12 cellular contexts compared by ENCODE assay signal in the genomic region with DNA sequence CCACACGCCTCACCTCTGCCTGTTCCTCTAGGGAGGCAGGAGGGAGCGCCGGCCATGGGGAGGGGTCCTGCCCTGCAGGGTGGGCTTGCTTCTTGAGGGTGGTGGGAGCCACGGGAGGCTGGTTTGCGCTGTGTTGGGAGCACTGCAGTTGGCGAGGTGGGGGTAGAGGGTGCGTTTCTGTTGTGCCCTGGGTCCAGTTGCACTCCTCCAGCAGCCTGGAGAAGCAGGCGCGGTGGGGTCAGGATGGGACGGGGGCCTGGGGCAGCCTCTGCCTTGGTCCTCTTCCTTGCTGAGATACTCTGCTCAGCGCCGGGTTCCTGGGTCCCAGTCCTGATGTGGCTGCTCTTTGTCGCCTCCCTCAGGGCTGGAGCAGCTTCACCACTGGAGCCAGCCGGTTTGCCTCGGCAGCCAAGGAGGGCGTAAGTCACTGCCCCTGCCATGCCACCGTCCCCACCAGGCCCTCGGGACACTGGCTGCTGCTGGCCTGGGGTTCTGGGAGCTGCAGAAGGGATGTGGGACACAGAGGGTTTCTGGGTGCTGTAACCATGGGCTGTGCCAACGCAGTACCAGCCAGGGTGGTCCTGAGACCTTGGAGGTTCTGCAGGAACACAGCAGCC. TPM values are rescaled to one million over a fixed set of nuclear protein-coding genes. Genes with fewer than 3 reads are reported as not detected.
DNase-seq lines count a peak whose midpoint lies in the region; ATAC-seq and TF ChIP-seq lines count a peak whose summit lies in the region.
"Had no signal": no experiment of that assay in that cellular context is flagged by ENCODE, and none has a peak within 500 bp of the region (broad histone marks: within the 10 kb centered on the region; RNA-seq: fewer than 3 reads in every experiment).

No MANE protein-coding gene starts in this region.

- H3K27ac Mint-ChIP-seq in stimulated activated memory B cell treated with anti-CD40 and anti-IgM and Interleukin-4, amounts not matched to agents 10 μg/mL and 1 μg/mL and 100 μg/mL, for 72 hours, result no peak overlapping the region
- H3K27ac Mint-ChIP-seq: activated CD4-positive, alpha-beta memory T cell treated with anti-CD3 and anti-CD28 coated beads, Interleukin-2, amount 10 ng/mL, durations not matched to agents 7 days and 5 days had no signal

- no peaks in the 10 kb centered on the region for H4K20me1 ChIP-seq in GM23248 (ENCODE audit: insufficient read depth)

- H3K4me3 Mint-ChIP-seq in stimulated activated memory B cell treated with anti-CD40 and anti-IgM and Interleukin-4, amounts not matched to agents 10 μg/mL and 1 μg/mL and 100 μg/mL, for 72 hours, result no peak overlapping the region
- H3K4me3 Mint-ChIP-seq: activated CD4-positive, alpha-beta memory T cell treated with anti-CD3 and anti-CD28 coated beads, Interleukin-2, amount 10 ng/mL, durations not matched to agents 7 days and 5 days had no signal

- H3K4me1 ChIP-seq in BE2C (no peaks in the 10 kb centered on the region), GM23248 (ENCODE audit: insufficient read depth) (no peaks in the 10 kb centered on the region)

- no peaks in the 10 kb centered on the region for H3K9me2 ChIP-seq in GM23248 (ENCODE audit: insufficient read depth)

- H2AFZ ChIP-seq in GM23248, result no peak overlapping the region

- DNase-seq in BE2C (peak; percentile 63), GM23248 (peak; percentile 52), iPS-NIHi11 (ENCODE audit: low spot score) (peak; percentile 86), T-helper 1 cell (no peak)
- DNase-seq: activated CD4-positive, alpha-beta memory T cell treated with anti-CD3 and anti-CD28 coated beads, Interleukin-2, amount 10 ng/mL, durations not matched to agents 7 days and 5 days; GF-D8 had no signal

- H3K9ac ChIP-seq in GM23248, result no peak overlapping the region

- H3K36me3 Mint-ChIP-seq in stimulated activated memory B cell treated with anti-CD40 and anti-IgM and Interleukin-4, amounts not matched to agents 10 μg/mL and 1 μg/mL and 100 μg/mL, for 72 hours, result peaks cover 33% of the 10 kb centered on the region

- in situ Hi-C loops in GM23248 (cut with MboI), result no loop called here

- H3K4me1 Mint-ChIP-seq in stimulated activated memory B cell treated with anti-CD40 and anti-IgM and Interleukin-4, amounts not matched to agents 10 μg/mL and 1 μg/mL and 100 μg/mL, for 72 hours, result peaks cover 3% of the 10 kb centered on the region

- H3K27me3 ChIP-seq in BE2C, result no peaks in the 10 kb centered on the region
- H3K27me3 ChIP-seq in GM23248 (replicated peaks; ENCODE audit: insufficient read depth), result no peaks in the 10 kb centered on the region

- no peaks in the 10 kb centered on the region for H3F3A ChIP-seq in GM23248 (ENCODE audit: insufficient read depth)

- H3K9me3 ChIP-seq in BE2C, result no peaks in the 10 kb centered on the region
- no peaks in the 10 kb centered on the region for H3K9me3 ChIP-seq in GM23248 (ENCODE audit: low read depth)

- H3K27ac ChIP-seq in GM23248, result no peak overlapping the region

- 65 to 69% methylated on average over 12 to 19 of the region's 19 CpGs for WGBS in GM23248 (ENCODE audit: low coverage in 1 of 2, low lambda C conversion rate in 2 of 2, missing lambda C conversion rate in 2 of 2), 2 experiments

- H3K79me2 ChIP-seq in GM23248 (ENCODE audit: insufficient read depth), result peaks cover 57% of the 10 kb centered on the region

- TF ChIP-seq CTCF in BE2C (IDR thresholded peaks at IDR 0.05; ENCODE audit: low read depth, low read length), result peak; percentile 61

- H3K36me3 ChIP-seq in BE2C (peaks cover 59% of the 10 kb centered on the region), GM23248 (ENCODE audit: low read depth) (peaks cover 28% of the 10 kb centered on the region; the same call in 1 of the 2 replicates)

- H3K4me2 ChIP-seq in GM23248 (ENCODE audit: unreplicated experiment), result no peak overlapping the region

- H3K9me3 Mint-ChIP-seq in stimulated activated memory B cell treated with anti-CD40 and anti-IgM and Interleukin-4, amounts not matched to agents 10 μg/mL and 1 μg/mL and 100 μg/mL, for 72 hours, result no peaks in the 10 kb centered on the region
- H3K9me3 Mint-ChIP-seq: activated CD4-positive, alpha-beta memory T cell treated with anti-CD3 and anti-CD28 coated beads, Interleukin-2, amount 10 ng/mL, durations not matched to agents 7 days and 5 days had no signal

- ATAC-seq in SK-N-SH treated with all-trans-retinoic acid at 6 μM for 48 hours (peak; percentile 54), HG03442 (IDR thresholded peaks at IDR 0.05; ENCODE audit: unreplicated experiment) (no peak), GM18873 (IDR thresholded peaks at IDR 0.05; ENCODE audit: low FRiP score, unreplicated experiment) (no peak)
- no peak for ATAC-seq in stimulated activated memory B cell treated with anti-CD40 and anti-IgM and Interleukin-4, amounts not matched to agents 10 μg/mL and 1 μg/mL and 100 μg/mL, for 72 hours

- H3K4me3 ChIP-seq in BE2C (ENCODE audit: low read depth, low read length) (no peak overlapping the region), GM23248 (no peak overlapping the region)

- H3K27me3 Mint-ChIP-seq in stimulated activated memory B cell treated with anti-CD40 and anti-IgM and Interleukin-4, amounts not matched to agents 10 μg/mL and 1 μg/mL and 100 μg/mL, for 72 hours, result no peaks in the 10 kb centered on the region
- H3K27me3 Mint-ChIP-seq: activated CD4-positive, alpha-beta memory T cell treated with anti-CD3 and anti-CD28 coated beads, Interleukin-2, amount 10 ng/mL, durations not matched to agents 7 days and 5 days had no signal

TF ChIP-seq in SK-N-SH treated with all-trans-retinoic acid at 6 μM for 48 hours, 23 proteins besides CTCF, POLR2A, EP300 and RAD21 (continues in another document):
- no peak for TF ChIP-seq OSR1 (CRISPR knock-in tag; IDR thresholded peaks at IDR 0.05)
- TF ChIP-seq, protein P1, sequence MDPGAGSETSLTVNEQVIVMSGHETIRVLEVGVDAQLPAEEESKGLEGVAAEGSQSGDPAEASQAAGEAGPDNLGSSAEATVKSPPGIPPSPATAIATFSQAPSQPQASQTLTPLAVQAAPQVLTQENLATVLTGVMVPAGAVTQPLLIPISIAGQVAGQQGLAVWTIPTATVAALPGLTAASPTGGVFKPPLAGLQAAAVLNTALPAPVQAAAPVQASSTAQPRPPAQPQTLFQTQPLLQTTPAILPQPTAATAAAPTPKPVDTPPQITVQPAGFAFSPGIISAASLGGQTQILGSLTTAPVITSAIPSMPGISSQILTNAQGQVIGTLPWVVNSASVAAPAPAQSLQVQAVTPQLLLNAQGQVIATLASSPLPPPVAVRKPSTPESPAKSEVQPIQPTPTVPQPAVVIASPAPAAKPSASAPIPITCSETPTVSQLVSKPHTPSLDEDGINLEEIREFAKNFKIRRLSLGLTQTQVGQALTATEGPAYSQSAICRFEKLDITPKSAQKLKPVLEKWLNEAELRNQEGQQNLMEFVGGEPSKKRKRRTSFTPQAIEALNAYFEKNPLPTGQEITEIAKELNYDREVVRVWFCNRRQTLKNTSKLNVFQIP (CRISPR knock-in tag; IDR thresholded peaks at IDR 0.05; ENCODE audit: borderline replicate concordance, low read depth), result no peak
- TF ChIP-seq TOX (CRISPR knock-in tag; IDR thresholded peaks at IDR 0.05; ENCODE audit: borderline replicate concordance), result no peak
- no peak for TF ChIP-seq ZFP3 (CRISPR knock-in tag; IDR thresholded peaks at IDR 0.05)
- TF ChIP-seq TSHZ2 (CRISPR knock-in tag; IDR thresholded peaks at IDR 0.05), result no peak

RNA-seq across cellular contexts. Expression of gene ARFGAP1, which starts 8.4 kb away (rescaled TPM):
- polyA plus RNA-seq in BE2C (2012; ENCODE audit: insufficient read depth, insufficient read length, low read depth), result 329 TPM
- 88.5 and 105 TPM in 2 replicates for total RNA-seq in GM23248 (2014; rRNA removed; shearing (Covaris generic))
- polyA plus RNA-seq in GM23248 (2016; fragmentation: Nextera tagmentation; extraction: Ambion mirVana), result 59.9 and 69.0 TPM in 2 replicates

RNA-seq across cellular contexts. Expression of gene COL20A1, which starts 11.9 kb away (rescaled TPM):
- polyA plus RNA-seq in BE2C (2012; ENCODE audit: insufficient read depth, insufficient read length, low read depth), result 0.25 TPM
- total RNA-seq in GM23248 (2014; rRNA removed; shearing (Covaris generic)), result not detected in 2 replicates
- polyA plus RNA-seq in GM23248 (2016; fragmentation: Nextera tagmentation; extraction: Ambion mirVana), result not detected in 2 replicates
- total RNA-seq: activated CD4-positive, alpha-beta memory T cell treated with anti-CD3 and anti-CD28 coated beads, Interleukin-2, amount 10 ng/mL, durations not matched to agents 7 days and 5 days; mesenteric fat pad had no signal

RNA-seq across cellular contexts. Expression of gene NKAIN4, which starts 26.8 kb away (rescaled TPM):
- 0.49 TPM for polyA plus RNA-seq in BE2C (2012; ENCODE audit: insufficient read depth, insufficient read length, low read depth)
- total RNA-seq in GM23248 (2014; rRNA removed; shearing (Covaris generic)), result not detected in 2 replicates
- polyA plus RNA-seq in GM23248 (2016; fragmentation: Nextera tagmentation; extraction: Ambion mirVana), result not detected in 2 replicates
- total RNA-seq: activated CD4-positive, alpha-beta memory T cell treated with anti-CD3 and anti-CD28 coated beads, Interleukin-2, amount 10 ng/mL, durations not matched to agents 7 days and 5 days; mesenteric fat pad had no signal

RNA-seq across cellular contexts. Expression of gene BIRC7, which starts 45.3 kb away (rescaled TPM):
- 0.56 TPM for polyA plus RNA-seq in BE2C (2012; ENCODE audit: insufficient read depth, insufficient read length, low read depth)
- not detected in 2 replicates for total RNA-seq in GM23248 (2014; rRNA removed; shearing (Covaris generic))
- polyA plus RNA-seq in GM23248 (2016; fragmentation: Nextera tagmentation; extraction: Ambion mirVana), result not detected in 2 replicates
- total RNA-seq: activated CD4-positive, alpha-beta memory T cell treated with anti-CD3 and anti-CD28 coated beads, Interleukin-2, amount 10 ng/mL, durations not matched to agents 7 days and 5 days; frontal cortex had no signal

Comparison
In these comparisons a context has a peak if more than half of its experiments do, and no peak if none do; other contexts are left out.
1. DNase-seq: peak in BE2C (single experiment), GM23248 (single experiment) and iPS-NIHi11 (single experiment); none in T-helper 1 cell (0 of 5).